In genomic region chr1:224169876-224170275, GRCh38 we compare ENCODE assay signal across 15 cellular contexts. TPM values are rescaled to one million over a fixed set of nuclear protein-coding genes. Genes with fewer than 3 reads are reported as not detected.
DNase-seq lines count a peak whose midpoint lies in the region; ATAC-seq, FAIRE-seq and TF ChIP-seq lines count a peak whose summit lies in the region.
"Had no signal": no experiment of that assay in that cellular context is flagged by ENCODE, and none has a peak within 500 bp of the region (broad histone marks: within the 10 kb centered on the region; RNA-seq: fewer than 3 reads in every experiment).

No MANE protein-coding gene starts in this region.

- H3K27me3 Mint-ChIP-seq in T-helper 1 cell treated with Interleukin-12 subunit alpha and Interleukin-12 subunit beta and Interleukin-4 antibody, amounts not matched to agents 30 μg/mL and 1 μg/mL, for 36 hours (ENCODE audit: low read depth), result peaks cover 9% of the 10 kb centered on the region
- H3K27me3 Mint-ChIP-seq in GM23338 (ENCODE audit: insufficient read depth, low read depth, poor library complexity) (peaks cover 10% of the 10 kb centered on the region), osteocyte (ENCODE audit: unreplicated experiment) (no peaks in the 10 kb centered on the region)
- H3K27me3 Mint-ChIP-seq in activated T-helper 1 cell treated with anti-CD3 and anti-CD28 coated beads, Interleukin-12 subunit alpha, Interleukin-12 subunit beta, Interleukin-2, Interleukin-4 antibody, amounts not matched to agents 30 ng/mL and 10 ng/mL and 1 ng/mL, durations not matched to agents 14 hours and 24 hours and 36 hours (ENCODE audit: insufficient read depth), result peaks cover 5% of the 10 kb centered on the region
- H3K27me3 Mint-ChIP-seq: CD8-positive, alpha-beta memory T cell had no signal

- H3K27ac Mint-ChIP-seq in T-helper 1 cell treated with Interleukin-12 subunit alpha and Interleukin-12 subunit beta and Interleukin-4 antibody, amounts not matched to agents 30 μg/mL and 1 μg/mL, for 36 hours, result peak overlapping the region; percentile 82
- H3K27ac Mint-ChIP-seq in GM23338 (no peak overlapping the region), osteocyte (ENCODE audit: unreplicated experiment) (peak overlapping the region; percentile 52)
- H3K27ac Mint-ChIP-seq in activated T-helper 1 cell treated with anti-CD3 and anti-CD28 coated beads, Interleukin-12 subunit alpha, Interleukin-12 subunit beta, Interleukin-2, Interleukin-4 antibody, amounts not matched to agents 30 ng/mL and 10 ng/mL and 1 ng/mL, durations not matched to agents 14 hours and 24 hours and 36 hours, result peak overlapping the region; percentile 30
- H3K27ac Mint-ChIP-seq: progenitor cell of endocrine pancreas had no signal

- H3K27me3 ChIP-seq in GM23338 (ENCODE audit: insufficient read depth) (no peaks in the 10 kb centered on the region), dorsolateral prefrontal cortex (no peaks in the 10 kb centered on the region)

- peaks cover 29% of the 10 kb centered on the region for H3K4me1 Mint-ChIP-seq in T-helper 1 cell treated with Interleukin-12 subunit alpha and Interleukin-12 subunit beta and Interleukin-4 antibody, amounts not matched to agents 30 μg/mL and 1 μg/mL, for 36 hours (ENCODE audit: low read depth)
- H3K4me1 Mint-ChIP-seq in GM23338 (peaks cover 18% of the 10 kb centered on the region; the same call in 2 of the 3 replicates), osteocyte (ENCODE audit: unreplicated experiment) (peaks cover 28% of the 10 kb centered on the region)
- peaks cover 29% of the 10 kb centered on the region for H3K4me1 Mint-ChIP-seq in activated T-helper 1 cell treated with anti-CD3 and anti-CD28 coated beads, Interleukin-12 subunit alpha, Interleukin-12 subunit beta, Interleukin-2, Interleukin-4 antibody, amounts not matched to agents 30 ng/mL and 10 ng/mL and 1 ng/mL, durations not matched to agents 14 hours and 24 hours and 36 hours (ENCODE audit: low read depth)

- H3K4me3 ChIP-seq in GM23338 (no peak overlapping the region), dorsolateral prefrontal cortex (no peak overlapping the region)

- H3K9me2 ChIP-seq in GM23338 (ENCODE audit: insufficient read depth), result no peaks in the 10 kb centered on the region

- no peak for TF ChIP-seq POLR2A in H54 (IDR thresholded peaks at IDR 0.05; ENCODE audit: low read depth, low read length)

- H3K4me1 ChIP-seq in GM23338 (ENCODE audit: insufficient read depth), result peaks cover 19% of the 10 kb centered on the region

- H3K9me3 Mint-ChIP-seq in T-helper 1 cell treated with Interleukin-12 subunit alpha and Interleukin-12 subunit beta and Interleukin-4 antibody, amounts not matched to agents 30 μg/mL and 1 μg/mL, for 36 hours, result peaks cover 6% of the 10 kb centered on the region
- H3K9me3 Mint-ChIP-seq in GM23338 (peaks cover 7% of the 10 kb centered on the region), osteocyte (ENCODE audit: unreplicated experiment) (no peaks in the 10 kb centered on the region)
- peaks cover 10% of the 10 kb centered on the region for H3K9me3 Mint-ChIP-seq in activated T-helper 1 cell treated with anti-CD3 and anti-CD28 coated beads, Interleukin-12 subunit alpha, Interleukin-12 subunit beta, Interleukin-2, Interleukin-4 antibody, amounts not matched to agents 30 ng/mL and 10 ng/mL and 1 ng/mL, durations not matched to agents 14 hours and 24 hours and 36 hours
- H3K9me3 Mint-ChIP-seq: CD8-positive, alpha-beta memory T cell had no signal

- H3K4me2 ChIP-seq in GM23338, result no peak overlapping the region
- H3K4me2 ChIP-seq: KMS-11 had no signal

- ATAC-seq in GM23338, result peak; percentile 34

- H3F3A ChIP-seq in GM23338 (replicated peaks; ENCODE audit: low read depth), result no peaks in the 10 kb centered on the region

- no peaks in the 10 kb centered on the region for H3K79me2 ChIP-seq in GM23338 (replicated peaks; ENCODE audit: insufficient read depth)

- peak overlapping the region; percentile 34 for H3K4me3 Mint-ChIP-seq in T-helper 1 cell treated with Interleukin-12 subunit alpha and Interleukin-12 subunit beta and Interleukin-4 antibody, amounts not matched to agents 30 μg/mL and 1 μg/mL, for 36 hours
- no peak overlapping the region for H3K4me3 Mint-ChIP-seq in GM23338
- H3K4me3 Mint-ChIP-seq in activated T-helper 1 cell treated with anti-CD3 and anti-CD28 coated beads, Interleukin-12 subunit alpha, Interleukin-12 subunit beta, Interleukin-2, Interleukin-4 antibody, amounts not matched to agents 30 ng/mL and 10 ng/mL and 1 ng/mL, durations not matched to agents 14 hours and 24 hours and 36 hours, result no peak overlapping the region
- no peak overlapping the region for H3K4me3 Mint-ChIP-seq in osteocyte (ENCODE audit: unreplicated experiment)

- 0 out of 2 replicates have a peak overlapping the region, but pooled peaks have one; percentile 2 for H3K27ac ChIP-seq in GM23338 (ENCODE audit: low read depth)
- peak overlapping the region in 1 of 59 donors; percentile 49 for H3K27ac ChIP-seq in dorsolateral prefrontal cortex
- H3K27ac ChIP-seq: 22Rv1, KMS-11 had no signal

- no peak for DNase-seq in T-helper 1 cell
- peak; percentile 19 for DNase-seq in GM23338 (ENCODE audit: low spot score)
- no peak for DNase-seq in activated T-helper 1 cell treated with anti-CD3 and anti-CD28 coated beads, Interleukin-12 subunit alpha, Interleukin-12 subunit beta, Interleukin-2, Interleukin-4 antibody, amounts not matched to agents 30 ng/mL and 10 ng/mL and 1 ng/mL, durations not matched to agents 14 hours and 24 hours and 36 hours (ENCODE audit: low spot score)
- DNase-seq in osteocyte (ENCODE audit: extremely low spot score, unreplicated experiment), result no peak
- DNase-seq in DMS53 (lab: John Stamatoyannopoulos, UW), result no peak
- no peak for DNase-seq in dorsolateral prefrontal cortex
- no peak for DNase-seq in H54 (ENCODE audit: insufficient read length, low spot score)
- DNase-seq: activated CD8-positive, alpha-beta memory T cell treated with anti-CD3 and anti-CD28 coated beads, Interleukin-2, amount 50 U/mL, for 4 hours; CD8-positive, alpha-beta memory T cell; NCI-H1417 treated with DMSO at 0.1 percent for 48 hours had no signal

- intact Hi-C loops in activated T-helper 1 cell treated with anti-CD3 and anti-CD28 coated beads, Interleukin-12 subunit alpha, Interleukin-12 subunit beta, Interleukin-2, Interleukin-4 antibody, amounts not matched to agents 30 ng/mL and 10 ng/mL and 1 ng/mL, durations not matched to agents 14 hours and 24 hours and 36 hours (cut with micrococcal nuclease), result loop anchor here (1.0 to 5.0 kb wide), 12 partner anchors 12 to 444 kb away; partner anchors contain the start of genes FBXO28, NVL and WDR26
- intact Hi-C loops in dorsolateral prefrontal cortex (cut with DNase I), result no loop called here

- no peaks in the 10 kb centered on the region for H3K36me3 ChIP-seq in GM23338 (ENCODE audit: insufficient read depth)

- no peak for FAIRE-seq in H54 (lab: Jason Lieb, UNC)
- FAIRE-seq: colon had no signal

- H2AFZ ChIP-seq in GM23338, result peak overlapping the region; percentile 86; the same call in 1 of the 2 replicates

- peaks cover 7% of the 10 kb centered on the region for H3K36me3 Mint-ChIP-seq in T-helper 1 cell treated with Interleukin-12 subunit alpha and Interleukin-12 subunit beta and Interleukin-4 antibody, amounts not matched to agents 30 μg/mL and 1 μg/mL, for 36 hours (ENCODE audit: low read depth)
- H3K36me3 Mint-ChIP-seq in GM23338 (ENCODE audit: low read depth) (peaks cover 8% of the 10 kb centered on the region), osteocyte (ENCODE audit: unreplicated experiment) (no peaks in the 10 kb centered on the region)
- peaks cover 8% of the 10 kb centered on the region for H3K36me3 Mint-ChIP-seq in activated T-helper 1 cell treated with anti-CD3 and anti-CD28 coated beads, Interleukin-12 subunit alpha, Interleukin-12 subunit beta, Interleukin-2, Interleukin-4 antibody, amounts not matched to agents 30 ng/mL and 10 ng/mL and 1 ng/mL, durations not matched to agents 14 hours and 24 hours and 36 hours (ENCODE audit: low read depth)
- H3K36me3 Mint-ChIP-seq: CD8-positive, alpha-beta memory T cell had no signal

- H4K20me1 ChIP-seq in GM23338 (replicated peaks; ENCODE audit: insufficient read depth), result no peaks in the 10 kb centered on the region

- no peak for TF ChIP-seq CTCF in GM23338 (conservative IDR thresholded peaks at IDR 0.05; ENCODE audit: low read depth in 2 of 2)
- no peak for TF ChIP-seq CTCF in osteocyte (IDR thresholded peaks at IDR 0.05)
- TF ChIP-seq CTCF in dorsolateral prefrontal cortex (IDR thresholded peaks at IDR 0.05 in 54 of 56, conservative IDR thresholded peaks at IDR 0.05 in 2 of 56; ENCODE audit: low read depth in 1 of 56, partially characterized antibody in 56 of 56), result no peak

TF ChIP-seq in GM23338, 12 proteins besides CTCF, POLR2A, EP300 and RAD21 (continues in another document):
- TF ChIP-seq ZNF114 (CRISPR knock-in tag; IDR thresholded peaks at IDR 0.05), result no peak
- no peak for TF ChIP-seq ZNF331 (CRISPR knock-in tag; IDR thresholded peaks at IDR 0.05; ENCODE audit: low read depth)
- TF ChIP-seq EZH2phosphoT487 (IDR thresholded peaks at IDR 0.05; ENCODE audit: unreplicated experiment), result no peak
- no peak for TF ChIP-seq CREB1 (CRISPR knock-in tag; IDR thresholded peaks at IDR 0.05; ENCODE audit: low read depth)
- no peak for TF ChIP-seq STAT1 (IDR thresholded peaks at IDR 0.05; ENCODE audit: unreplicated experiment)

RNA-seq across cellular contexts. Expression of gene DEGS1, which starts 13.2 kb away (rescaled TPM):
- 59.8 and 67.9 TPM in 2 replicates for total RNA-seq in GM23338 (2014; rRNA removed; shearing (Covaris generic))
- polyA plus RNA-seq in GM23338 (2016; fragmentation: Nextera tagmentation; extraction: Ambion mirVana), result 42.5 and 45.7 TPM in 2 replicates
- 54.7 and 57.1 TPM in 2 replicates for total RNA-seq in activated T-helper 1 cell treated with anti-CD3 and anti-CD28 coated beads, Interleukin-12 subunit alpha, Interleukin-12 subunit beta, Interleukin-2, Interleukin-4 antibody, amounts not matched to agents 30 ng/mL and 10 ng/mL and 1 ng/mL, durations not matched to agents 14 hours and 24 hours and 36 hours
- 110 and 117 TPM in 2 replicates for total RNA-seq in osteocyte
- total RNA-seq in dorsolateral prefrontal cortex, result 10 to 100 TPM; 34.7 to 73.1 (median 54.6) TPM

RNA-seq across cellular contexts. Expression of gene FBXO28, which starts 56.0 kb away (rescaled TPM):
- 38.8 and 45.2 TPM in 2 replicates for total RNA-seq in GM23338 (2014; rRNA removed; shearing (Covaris generic))
- polyA plus RNA-seq in GM23338 (2016; fragmentation: Nextera tagmentation; extraction: Ambion mirVana), result 16.9 and 18.1 TPM in 2 replicates
- 29.3 and 32.2 TPM in 2 replicates for total RNA-seq in activated T-helper 1 cell treated with anti-CD3 and anti-CD28 coated beads, Interleukin-12 subunit alpha, Interleukin-12 subunit beta, Interleukin-2, Interleukin-4 antibody, amounts not matched to agents 30 ng/mL and 10 ng/mL and 1 ng/mL, durations not matched to agents 14 hours and 24 hours and 36 hours
- total RNA-seq in osteocyte (26.0 and 28.1 TPM in 2 replicates), dorsolateral prefrontal cortex (10 to 100 TPM; 21.1 to 49.6 (median 37.7) TPM)
